In genomic region chr2:139162456-139162855, GRCh38 we compare ENCODE assay signal across 26 cellular contexts.
"Had no signal": no experiment of that assay in that cellular context is flagged by ENCODE, and none has a peak within 500 bp of the region (broad histone marks: within the 10 kb centered on the region; RNA-seq: fewer than 3 reads in every experiment).

No MANE protein-coding gene starts in this region.

- H3K36me3 ChIP-seq: gastrocnemius medialis, prostate gland, sigmoid colon, thyroid gland, vagina had no signal

- ATAC-seq: esophagus mucosa; gastrocnemius medialis; left lobe of liver; mucosa of descending colon; naive thymus-derived CD8-positive, alpha-beta T cell; right cardiac atrium; stimulated activated naive CD8-positive, alpha-beta T cell treated with anti-CD3 and anti-CD28 coated beads, Interleukin-15, amount 100 ng/mL, for 72 hours had no signal

- H3K4me3 ChIP-seq: dorsolateral prefrontal cortex, gastrocnemius medialis, lung, mucosa of descending colon, prostate gland, sigmoid colon, skin epidermis, thyroid gland, vagina had no signal

- H3K27ac ChIP-seq: dorsolateral prefrontal cortex, epithelial cell of prostate, gastrocnemius medialis, prostate gland, sigmoid colon, skin epidermis, thyroid gland, vagina had no signal

- H3K27me3 ChIP-seq: dorsolateral prefrontal cortex, gastrocnemius medialis, sigmoid colon, thyroid gland, vagina had no signal

- H3K9me3 ChIP-seq: gastrocnemius medialis, mucosa of descending colon, prostate gland, sigmoid colon, thyroid gland, vagina had no signal

- DNase-seq: dorsolateral prefrontal cortex; effector CD4-positive, alpha-beta T cell; foreskin fibroblast; gastrocnemius medialis; head of caudate nucleus; kidney; mucosa of descending colon; naive thymus-derived CD8-positive, alpha-beta T cell; nephron progenitor cell; nucleus accumbens; right cardiac atrium; sigmoid colon; stimulated activated CD4-positive, alpha-beta T cell treated with anti-CD3 and anti-CD28 coated beads, Interleukin-15, amount 100 ng/mL, for 24 hours; stimulated activated CD4-positive, alpha-beta T cell treated with anti-CD3 and anti-CD28 coated beads, Interleukin-2, amount 100 ng/mL, for 48 hours; stimulated activated CD8-positive, alpha-beta memory T cell treated with anti-CD3 and anti-CD28 coated beads, Interleukin-4, amount 100 ng/mL, for 48 hours; stimulated activated naive CD4-positive, alpha-beta T cell; stimulated activated naive CD8-positive, alpha-beta T cell treated with anti-CD3 and anti-CD28 coated beads, Interleukin-15, amount 100 ng/mL, for 72 hours; thyroid gland; trophoblast cell had no signal

- H3K4me1 ChIP-seq: gastrocnemius medialis, prostate gland, sigmoid colon, thyroid gland, vagina had no signal
